In genomic region chr21:42207426-42207825, GRCh38 we compare ENCODE assay signal across 24 cellular contexts.
"Had no signal": no experiment of that assay in that cellular context is flagged by ENCODE, and none has a peak within 500 bp of the region (broad histone marks: within the 10 kb centered on the region; RNA-seq: fewer than 3 reads in every experiment).

No MANE protein-coding gene starts in this region.

- DNase-seq: cortex of kidney; effector memory CD8-positive, alpha-beta T cell; foreskin fibroblast; gastrocnemius medialis; heart left ventricle; hippocampal formation; kidney glomerular epithelial cell; natural killer cell; occipital lobe; ovary; psoas muscle; right cardiac atrium; sigmoid colon; spleen; stimulated activated CD4-positive, alpha-beta T cell treated with anti-CD3 and anti-CD28 coated beads, Interleukin-4, amount 100 ng/mL, for 4 hours; stimulated activated naive B cell treated with anti-CD40 and anti-IgM and Interleukin-4, amounts not matched to agents 10 μg/mL and 1 μg/mL and 100 μg/mL, for 72 hours; thyroid gland; trophoblast cell had no signal

- H3K9me3 Mint-ChIP-seq: effector memory CD8-positive, alpha-beta T cell; memory B cell; natural killer cell; stimulated activated naive B cell treated with anti-CD40 and anti-IgM and Interleukin-4, amounts not matched to agents 10 μg/mL and 1 μg/mL and 100 μg/mL, for 72 hours; stimulated activated naive CD8-positive, alpha-beta T cell treated with anti-CD3 and anti-CD28 coated beads, Interleukin-15, Interleukin-2, amounts not matched to agents 100 ng/mL and 50 ng/mL, for 24 hours had no signal

- H3K4me3 ChIP-seq: gastrocnemius medialis, heart left ventricle, lung, ovary, psoas muscle, sigmoid colon, spleen, thyroid gland, vagina had no signal

- H3K9me3 ChIP-seq: gastrocnemius medialis, heart left ventricle, ovary, psoas muscle, sigmoid colon, spleen, thyroid gland, vagina had no signal

- H3K36me3 Mint-ChIP-seq: memory B cell; natural killer cell; stimulated activated naive B cell treated with anti-CD40 and anti-IgM and Interleukin-4, amounts not matched to agents 10 μg/mL and 1 μg/mL and 100 μg/mL, for 72 hours had no signal

- FAIRE-seq: islet of Langerhans had no signal

- H3K4me1 Mint-ChIP-seq: natural killer cell had no signal

- H3K36me3 ChIP-seq: gastrocnemius medialis, heart left ventricle, ovary, sigmoid colon, spleen, thyroid gland, vagina had no signal

- H3K4me3 Mint-ChIP-seq: effector memory CD8-positive, alpha-beta T cell; memory B cell; natural killer cell; stimulated activated naive B cell treated with anti-CD40 and anti-IgM and Interleukin-4, amounts not matched to agents 10 μg/mL and 1 μg/mL and 100 μg/mL, for 72 hours; stimulated activated naive CD8-positive, alpha-beta T cell treated with anti-CD3 and anti-CD28 coated beads, Interleukin-15, Interleukin-2, amounts not matched to agents 100 ng/mL and 50 ng/mL, for 24 hours had no signal

- H3K27ac Mint-ChIP-seq: memory B cell; natural killer cell; stimulated activated naive B cell treated with anti-CD40 and anti-IgM and Interleukin-4, amounts not matched to agents 10 μg/mL and 1 μg/mL and 100 μg/mL, for 72 hours; stimulated activated naive CD8-positive, alpha-beta T cell treated with anti-CD3 and anti-CD28 coated beads, Interleukin-15, Interleukin-2, amounts not matched to agents 100 ng/mL and 50 ng/mL, for 24 hours had no signal

- H3K4me1 ChIP-seq: gastrocnemius medialis, heart left ventricle, psoas muscle, sigmoid colon, thyroid gland, vagina had no signal

- H3K27me3 Mint-ChIP-seq: effector memory CD8-positive, alpha-beta T cell; stimulated activated naive B cell treated with anti-CD40 and anti-IgM and Interleukin-4, amounts not matched to agents 10 μg/mL and 1 μg/mL and 100 μg/mL, for 72 hours; stimulated activated naive CD8-positive, alpha-beta T cell treated with anti-CD3 and anti-CD28 coated beads, Interleukin-15, Interleukin-2, amounts not matched to agents 100 ng/mL and 50 ng/mL, for 24 hours had no signal

- ATAC-seq: effector memory CD8-positive, alpha-beta T cell; esophagus mucosa; gastrocnemius medialis; heart left ventricle; natural killer cell; psoas muscle; right cardiac atrium; stimulated activated naive B cell treated with anti-CD40 and anti-IgM and Interleukin-4, amounts not matched to agents 10 μg/mL and 1 μg/mL and 100 μg/mL, for 72 hours had no signal

- H3K27me3 ChIP-seq: gastrocnemius medialis, heart left ventricle, ovary, sigmoid colon, spleen, thyroid gland, vagina had no signal

- H3K27ac ChIP-seq: gastrocnemius medialis, heart left ventricle, ovary, psoas muscle, sigmoid colon, spleen, thyroid gland, vagina had no signal
